ENCODE assay signal across 8 cellular contexts in genomic region chr4:11805837-11806236, GRCh38.
DNase-seq lines count a peak whose midpoint lies in the region; ATAC-seq, FAIRE-seq and TF ChIP-seq lines count a peak whose summit lies in the region.

No MANE protein-coding gene starts in this region.

- no peaks in the 10 kb centered on the region for H3K79me2 ChIP-seq in keratinocyte (ENCODE audit: control insufficient read depth, insufficient read depth, low read length)

- H2AFZ ChIP-seq in keratinocyte (ENCODE audit: control insufficient read depth, low read length) = no peak overlapping the region

- FAIRE-seq in keratinocyte (lab: Jason Lieb, UNC) = no peak

- ATAC-seq in GM18519 (IDR thresholded peaks at IDR 0.05; ENCODE audit: low FRiP score, unreplicated experiment) (peak; percentile 82), GM19397 (IDR thresholded peaks at IDR 0.05; ENCODE audit: unreplicated experiment) (no peak), GM21528 (IDR thresholded peaks at IDR 0.05; ENCODE audit: low FRiP score, unreplicated experiment) (no peak)

- TF ChIP-seq CTCF in WERI-Rb-1 (IDR thresholded peaks at IDR 0.05; ENCODE audit: low read depth, low read length) = peak; percentile 54
- peak in 2 of 3 experiments; percentile 43 to 48 for TF ChIP-seq CTCF in keratinocyte (optimal IDR thresholded peaks at IDR 0.05 in 1 of 3, IDR thresholded peaks at IDR 0.05 in 1 of 3, conservative IDR thresholded peaks at IDR 0.05 in 1 of 3; ENCODE audit: extremely low read depth in 1 of 3, insufficient read depth in 2 of 3, low read length in 3 of 3)
- no peak for TF ChIP-seq CTCF in coronary artery (IDR thresholded peaks at IDR 0.05)

- H3K36me3 ChIP-seq in WERI-Rb-1 = no peaks in the 10 kb centered on the region
- no peaks in the 10 kb centered on the region for H3K36me3 ChIP-seq in keratinocyte (ENCODE audit: control insufficient read depth in 2 of 2, extremely low read depth in 1 of 2, insufficient read depth in 2 of 2, low read length in 2 of 2)

- dilution Hi-C loops in keratinocyte (cut with MboI; ENCODE audit: extremely low pct_ligation_motif_present, low sequenced_read_pairs) = no loop called here

- H3K4me1 ChIP-seq in keratinocyte (ENCODE audit: control insufficient read depth, extremely low read depth, insufficient read depth, low read length) = no peaks in the 10 kb centered on the region

- H4K20me1 ChIP-seq in keratinocyte (ENCODE audit: control insufficient read depth, extremely low read depth, insufficient read depth, low read length) = no peaks in the 10 kb centered on the region

- no peak overlapping the region for H3K9ac ChIP-seq in keratinocyte (ENCODE audit: control insufficient read depth, extremely low read depth, insufficient read depth, low read length)

- H3K9me3 ChIP-seq in WERI-Rb-1 (ENCODE audit: severe bottlenecking) (no peaks in the 10 kb centered on the region), keratinocyte (ENCODE audit: control insufficient read depth, low read depth, low read length) (no peaks in the 10 kb centered on the region)

- H3K4me3 ChIP-seq in WERI-Rb-1 (ENCODE audit: low read depth, low read length) (no peak overlapping the region), keratinocyte (ENCODE audit: control insufficient read depth in 2 of 3, extremely low read depth in 1 of 3, insufficient read depth in 2 of 3, low read depth in 1 of 3, low read length in 3 of 3) (no peak overlapping the region), coronary artery (no peak overlapping the region)

- no peaks in the 10 kb centered on the region for H3K9me1 ChIP-seq in keratinocyte (ENCODE audit: control insufficient read depth, extremely low read depth, insufficient read depth, low read length)

- no peak overlapping the region for H3K4me2 ChIP-seq in keratinocyte (ENCODE audit: control insufficient read depth, extremely low read depth, insufficient read depth, low read depth, low read length)

- DNase-seq in HuH-7 (ENCODE audit: low spot score) (peak; percentile 20), WERI-Rb-1 (no peak), keratinocyte (ENCODE audit: low read depth, low spot score) (no peak), coronary artery (ENCODE audit: low spot score) (no peak), NCI-H1048 (lab: John Stamatoyannopoulos, UW) (no peak)

- no peak overlapping the region for H3K27ac ChIP-seq in WERI-Rb-1
- H3K27ac ChIP-seq in keratinocyte (ENCODE audit: control insufficient read depth, insufficient read depth, low read length) = no peak overlapping the region
- H3K27ac ChIP-seq in coronary artery = no peak overlapping the region

- H3K27me3 ChIP-seq in WERI-Rb-1 (ENCODE audit: insufficient read depth, low read depth, severe bottlenecking) (no peaks in the 10 kb centered on the region), keratinocyte (ENCODE audit: control insufficient read depth, extremely low read depth, insufficient read depth, low read length) (no peaks in the 10 kb centered on the region)
